23 cellular contexts compared by ENCODE assay signal in genomic region chr16:86337138-86337537, GRCh38.
"Had no signal": no experiment of that assay in that cellular context is flagged by ENCODE, and none has a peak within 500 bp of the region (broad histone marks: within the 10 kb centered on the region; RNA-seq: fewer than 3 reads in every experiment).

No MANE protein-coding gene starts in this region.

- H3K9me3 Mint-ChIP-seq: activated B cell treated with CpG ODN at 0.5 μM for 24 hours; activated CD4-positive, alpha-beta T cell treated with anti-CD3 and anti-CD28 coated beads, Interleukin-2, amount 10 ng/mL, durations not matched to agents 24 days and 14 days; activated naive CD4-positive, alpha-beta T cell treated with anti-CD3 and anti-CD28 coated beads for 36 hours; activated T-cell treated with anti-CD3 and anti-CD28 coated beads, Interleukin-2, amount 50 U/mL, for 24 hours had no signal

- H3K4me3 Mint-ChIP-seq: activated B cell treated with CpG ODN at 0.5 μM for 24 hours; activated CD4-positive, alpha-beta T cell treated with anti-CD3 and anti-CD28 coated beads, Interleukin-2, amount 10 ng/mL, durations not matched to agents 24 days and 14 days; activated CD8-positive, alpha-beta memory T cell treated with anti-CD3 and anti-CD28 coated beads, Interleukin-2, amount 10 ng/mL, durations not matched to agents 7 days and 5 days; activated naive CD4-positive, alpha-beta T cell treated with anti-CD3 and anti-CD28 coated beads for 36 hours; activated naive CD8-positive, alpha-beta T cell; activated T-cell treated with anti-CD3 and anti-CD28 coated beads, Interleukin-2, amount 50 U/mL, for 24 hours; brain; T-helper 17 cell had no signal

- ATAC-seq: activated CD8-positive, alpha-beta memory T cell treated with anti-CD3 and anti-CD28 coated beads, Interleukin-2, amount 10 ng/mL, durations not matched to agents 7 days and 5 days; T-helper 17 cell had no signal

- H3K27ac Mint-ChIP-seq: activated B cell treated with CpG ODN at 0.5 μM for 24 hours; activated CD4-positive, alpha-beta T cell treated with anti-CD3 and anti-CD28 coated beads, Interleukin-2, amount 10 ng/mL, durations not matched to agents 24 days and 14 days; activated CD8-positive, alpha-beta memory T cell treated with anti-CD3 and anti-CD28 coated beads, Interleukin-2, amount 10 ng/mL, durations not matched to agents 7 days and 5 days; activated naive CD4-positive, alpha-beta T cell treated with anti-CD3 and anti-CD28 coated beads for 36 hours; activated naive CD8-positive, alpha-beta T cell; activated T-cell treated with anti-CD3 and anti-CD28 coated beads, Interleukin-2, amount 50 U/mL, for 24 hours; brain; T-helper 17 cell had no signal

- H3K4me1 Mint-ChIP-seq: activated B cell treated with CpG ODN at 0.5 μM for 24 hours; activated CD4-positive, alpha-beta T cell treated with anti-CD3 and anti-CD28 coated beads, Interleukin-2, amount 10 ng/mL, durations not matched to agents 24 days and 14 days; activated CD8-positive, alpha-beta memory T cell treated with anti-CD3 and anti-CD28 coated beads, Interleukin-2, amount 10 ng/mL, durations not matched to agents 7 days and 5 days; T-helper 17 cell had no signal

- H3K36me3 Mint-ChIP-seq: activated CD8-positive, alpha-beta memory T cell treated with anti-CD3 and anti-CD28 coated beads, Interleukin-2, amount 10 ng/mL, durations not matched to agents 7 days and 5 days; activated naive CD8-positive, alpha-beta T cell; brain had no signal

- DNase-seq: activated B cell treated with CpG ODN at 0.5 μM for 24 hours; activated CD4-positive, alpha-beta T cell treated with anti-CD3 and anti-CD28 coated beads for 1 hour; activated CD4-positive, alpha-beta T cell treated with anti-CD3 and anti-CD28 coated beads, Interleukin-2, amount 10 ng/mL, durations not matched to agents 24 days and 14 days; activated CD4-positive, alpha-beta T cell treated with anti-CD3 and anti-CD28 coated beads, Interleukin-2, amount 50 U/mL, for 48 hours; activated CD8-positive, alpha-beta memory T cell treated with anti-CD3 and anti-CD28 coated beads, Interleukin-2, amount 10 ng/mL, durations not matched to agents 7 days and 5 days; activated gamma-delta T cell; activated naive CD4-positive, alpha-beta T cell treated with anti-CD3 and anti-CD28 coated beads for 36 hours; activated T-cell treated with anti-CD3 and anti-CD28 coated beads, Interleukin-2, amount 50 U/mL, for 24 hours; amygdala; MM.1S; NCI-H1105; NCI-H1436; NCI-H1694 treated with DMSO at 0.1 percent for 48 hours; NCI-H2029 treated with DMSO at 0.1 percent for 48 hours; NCI-H345; NCI-H510A; NCI-H526 treated with DMSO at 0.1 percent for 48 hours; NCI-H82; SIG-M5; T-helper 17 cell; T-helper 9 cell had no signal
